In genomic region chr22:19723165-19723989, GRCh38 we compare ENCODE assay signal across 8 cellular contexts.
A peak's percentile ranks its signal among the peaks of the same experiment; 100 is the strongest.
DNase-seq lines count a peak whose midpoint lies in the region; ATAC-seq lines count a peak whose summit lies in the region.

Gene GP1BB, plus strand, starts transcription at chr22:19723539. Its CDS starts 31 bp downstream, at chr22:19723570.

- H3K27ac ChIP-seq in iPS DF 6.9 (ENCODE audit: low read length), result no peak within 1 kb of the TSS

- H3K27ac Mint-ChIP-seq in activated T-cell treated with anti-CD3 and anti-CD28 coated beads, Interleukin-2, amount 50 U/mL, for 24 hours, result no peak within 1 kb of the TSS

- peak within 1 kb of the TSS; percentile 16; the same call in 1 of the 2 replicates for H3K4me3 ChIP-seq in iPS DF 6.9 (ENCODE audit: low read length)

- no CpG with 5 or more reads among the region's 85 CpGs for WGBS in iPS DF 6.9 (ENCODE audit: insufficient coverage, insufficient read length)

- peaks cover 15% of the 10 kb centered on the region for H3K4me1 Mint-ChIP-seq in activated T-cell treated with anti-CD3 and anti-CD28 coated beads, Interleukin-2, amount 50 U/mL, for 24 hours (ENCODE audit: low read depth)

- peak within 1 kb of the TSS; percentile 56 for H3K4me3 Mint-ChIP-seq in activated T-cell treated with anti-CD3 and anti-CD28 coated beads, Interleukin-2, amount 50 U/mL, for 24 hours

- H3K4me1 ChIP-seq in iPS DF 6.9 (ENCODE audit: control insufficient read depth, insufficient read depth, low read length), result peaks cover 11% of the 10 kb centered on the region

- no peaks in the 10 kb centered on the region; the same call in 1 of the 2 replicates for H3K36me3 ChIP-seq in iPS DF 6.9 (ENCODE audit: control insufficient read depth, insufficient read depth, low read length)

- DNase-seq in HuH-7 (ENCODE audit: low spot score) (peak; percentile 75), iPS DF 6.9 (ENCODE audit: low read depth, low spot score) (no peak), NCI-H128 (lab: John Stamatoyannopoulos, UW; ENCODE audit: unreplicated experiment) (no peak), SKM-1 (lab: John Stamatoyannopoulos, UW; ENCODE audit: unreplicated experiment) (no peak)
- DNase-seq in activated T-cell treated with anti-CD3 and anti-CD28 coated beads, Interleukin-2, amount 50 U/mL, for 24 hours, result peak; percentile 68
- peak; percentile 27 for DNase-seq in stimulated activated CD4-positive, alpha-beta T cell treated with anti-CD3 and anti-CD28 coated beads, Interleukin-4, amount 100 ng/mL, for 24 hours

- ATAC-seq in HG03457 (IDR thresholded peaks at IDR 0.05; ENCODE audit: unreplicated experiment) (no peak), GM19035 (IDR thresholded peaks at IDR 0.05; ENCODE audit: unreplicated experiment) (no peak)

- no peaks in the 10 kb centered on the region for H3K36me3 Mint-ChIP-seq in activated T-cell treated with anti-CD3 and anti-CD28 coated beads, Interleukin-2, amount 50 U/mL, for 24 hours (ENCODE audit: low read depth)

- no peaks in the 10 kb centered on the region for H3K9me3 ChIP-seq in iPS DF 6.9 (ENCODE audit: control insufficient read depth, insufficient read depth, low read length)

- peaks cover 80% of the 10 kb centered on the region for H3K27me3 ChIP-seq in iPS DF 6.9 (ENCODE audit: control insufficient read depth, insufficient read depth, low read length)

- peaks cover 55% of the 10 kb centered on the region for H3K27me3 Mint-ChIP-seq in activated T-cell treated with anti-CD3 and anti-CD28 coated beads, Interleukin-2, amount 50 U/mL, for 24 hours

- no peaks in the 10 kb centered on the region for H3K9me3 Mint-ChIP-seq in activated T-cell treated with anti-CD3 and anti-CD28 coated beads, Interleukin-2, amount 50 U/mL, for 24 hours

Comparison
In these comparisons a context has a peak if more than half of its experiments do, and no peak if none do; other contexts are left out.
1. DNase-seq: peak in HuH-7 (single experiment), activated T-cell treated with anti-CD3 and anti-CD28 coated beads, Interleukin-2, amount 50 U/mL, for 24 hours (single experiment) and stimulated activated CD4-positive, alpha-beta T cell treated with anti-CD3 and anti-CD28 coated beads, Interleukin-4, amount 100 ng/mL, for 24 hours (single experiment); none in iPS DF 6.9 (single experiment), NCI-H128 (single experiment) and SKM-1 (single experiment).